ENCODE assay signal across 2 cellular contexts in genomic region chr6:62803094-62803493, GRCh38.
TF ChIP-seq lines count a peak whose summit lies in the region.

No MANE protein-coding gene starts in this region.

TF ChIP-seq in H1, 55 proteins besides CTCF, POLR2A, EP300 and RAD21:
- TF ChIP-seq BCL11A (IDR thresholded peaks at IDR 0.05; ENCODE audit: low read depth in 2 of 2, low read length in 2 of 2) (no peak), HDAC6 (IDR thresholded peaks at IDR 0.05; ENCODE audit: low read depth, low read length) (no peak), E2F6 (IDR thresholded peaks at IDR 0.05) (no peak), ASH2L (IDR thresholded peaks at IDR 0.05; ENCODE audit: low read length) (no peak), JUND (IDR thresholded peaks at IDR 0.05; ENCODE audit: low read length) (no peak), CBX5 (IDR thresholded peaks at IDR 0.05; ENCODE audit: low read depth, low read length) (no peak), GABPA (IDR thresholded peaks at IDR 0.05; ENCODE audit: borderline replicate concordance, insufficient read depth, low read length) (no peak), HDAC2 (IDR thresholded peaks at IDR 0.05; ENCODE audit: borderline replicate concordance in 1 of 2, low read depth in 2 of 2, low read length in 2 of 2) (no peak)

TF ChIP-seq in SK-N-SH, 30 proteins besides CTCF, POLR2A, EP300 and RAD21:
- no peak for TF ChIP-seq TAF1 (IDR thresholded peaks at IDR 0.05; ENCODE audit: borderline replicate concordance, low read depth, low read length)
- no peak for TF ChIP-seq JUND (IDR thresholded peaks at IDR 0.05)
- no peak for TF ChIP-seq YY1 (IDR thresholded peaks at IDR 0.05; ENCODE audit: low read depth)
- TF ChIP-seq USF1 (IDR thresholded peaks at IDR 0.05; ENCODE audit: borderline replicate concordance, low read depth): no peak
- TF ChIP-seq MXI1 (IDR thresholded peaks at IDR 0.05; ENCODE audit: low read depth, low read length): no peak
- no peak for TF ChIP-seq FOSL2 (IDR thresholded peaks at IDR 0.05; ENCODE audit: borderline replicate concordance, low read depth)
- TF ChIP-seq IRF3 (IDR thresholded peaks at IDR 0.05; ENCODE audit: low read depth, low read length): no peak
- TF ChIP-seq CHD2 (IDR thresholded peaks at IDR 0.05; ENCODE audit: low read length, partially characterized antibody): no peak
- TF ChIP-seq RXRA (IDR thresholded peaks at IDR 0.05; ENCODE audit: borderline replicate concordance, low read depth): no peak
- TF ChIP-seq, protein P1, sequence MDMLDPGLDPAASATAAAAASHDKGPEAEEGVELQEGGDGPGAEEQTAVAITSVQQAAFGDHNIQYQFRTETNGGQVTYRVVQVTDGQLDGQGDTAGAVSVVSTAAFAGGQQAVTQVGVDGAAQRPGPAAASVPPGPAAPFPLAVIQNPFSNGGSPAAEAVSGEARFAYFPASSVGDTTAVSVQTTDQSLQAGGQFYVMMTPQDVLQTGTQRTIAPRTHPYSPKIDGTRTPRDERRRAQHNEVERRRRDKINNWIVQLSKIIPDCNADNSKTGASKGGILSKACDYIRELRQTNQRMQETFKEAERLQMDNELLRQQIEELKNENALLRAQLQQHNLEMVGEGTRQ (IDR thresholded peaks at IDR 0.05; ENCODE audit: borderline replicate concordance, low read depth, low read length): no peak
- TF ChIP-seq FOXM1 (IDR thresholded peaks at IDR 0.05; ENCODE audit: low read depth): no peak
- no peak for TF ChIP-seq RCOR1 (IDR thresholded peaks at IDR 0.05; ENCODE audit: low read length)
- TF ChIP-seq ELF1 (IDR thresholded peaks at IDR 0.05): no peak
- no peak for TF ChIP-seq SMC3 (IDR thresholded peaks at IDR 0.05; ENCODE audit: low read depth, low read length)
TF ChIP-seq in SK-N-SH: peak in this region for 0.
